ENCODE assay signal across 1 cellular context in genomic region chr15:31128919-31129768, GRCh38.
TF ChIP-seq lines count a peak whose summit lies in the region.

No MANE protein-coding gene starts in this region.

TF ChIP-seq in GM23338, 12 proteins besides CTCF, POLR2A, EP300 and RAD21 (continued from another document):
- TF ChIP-seq, protein P1, sequence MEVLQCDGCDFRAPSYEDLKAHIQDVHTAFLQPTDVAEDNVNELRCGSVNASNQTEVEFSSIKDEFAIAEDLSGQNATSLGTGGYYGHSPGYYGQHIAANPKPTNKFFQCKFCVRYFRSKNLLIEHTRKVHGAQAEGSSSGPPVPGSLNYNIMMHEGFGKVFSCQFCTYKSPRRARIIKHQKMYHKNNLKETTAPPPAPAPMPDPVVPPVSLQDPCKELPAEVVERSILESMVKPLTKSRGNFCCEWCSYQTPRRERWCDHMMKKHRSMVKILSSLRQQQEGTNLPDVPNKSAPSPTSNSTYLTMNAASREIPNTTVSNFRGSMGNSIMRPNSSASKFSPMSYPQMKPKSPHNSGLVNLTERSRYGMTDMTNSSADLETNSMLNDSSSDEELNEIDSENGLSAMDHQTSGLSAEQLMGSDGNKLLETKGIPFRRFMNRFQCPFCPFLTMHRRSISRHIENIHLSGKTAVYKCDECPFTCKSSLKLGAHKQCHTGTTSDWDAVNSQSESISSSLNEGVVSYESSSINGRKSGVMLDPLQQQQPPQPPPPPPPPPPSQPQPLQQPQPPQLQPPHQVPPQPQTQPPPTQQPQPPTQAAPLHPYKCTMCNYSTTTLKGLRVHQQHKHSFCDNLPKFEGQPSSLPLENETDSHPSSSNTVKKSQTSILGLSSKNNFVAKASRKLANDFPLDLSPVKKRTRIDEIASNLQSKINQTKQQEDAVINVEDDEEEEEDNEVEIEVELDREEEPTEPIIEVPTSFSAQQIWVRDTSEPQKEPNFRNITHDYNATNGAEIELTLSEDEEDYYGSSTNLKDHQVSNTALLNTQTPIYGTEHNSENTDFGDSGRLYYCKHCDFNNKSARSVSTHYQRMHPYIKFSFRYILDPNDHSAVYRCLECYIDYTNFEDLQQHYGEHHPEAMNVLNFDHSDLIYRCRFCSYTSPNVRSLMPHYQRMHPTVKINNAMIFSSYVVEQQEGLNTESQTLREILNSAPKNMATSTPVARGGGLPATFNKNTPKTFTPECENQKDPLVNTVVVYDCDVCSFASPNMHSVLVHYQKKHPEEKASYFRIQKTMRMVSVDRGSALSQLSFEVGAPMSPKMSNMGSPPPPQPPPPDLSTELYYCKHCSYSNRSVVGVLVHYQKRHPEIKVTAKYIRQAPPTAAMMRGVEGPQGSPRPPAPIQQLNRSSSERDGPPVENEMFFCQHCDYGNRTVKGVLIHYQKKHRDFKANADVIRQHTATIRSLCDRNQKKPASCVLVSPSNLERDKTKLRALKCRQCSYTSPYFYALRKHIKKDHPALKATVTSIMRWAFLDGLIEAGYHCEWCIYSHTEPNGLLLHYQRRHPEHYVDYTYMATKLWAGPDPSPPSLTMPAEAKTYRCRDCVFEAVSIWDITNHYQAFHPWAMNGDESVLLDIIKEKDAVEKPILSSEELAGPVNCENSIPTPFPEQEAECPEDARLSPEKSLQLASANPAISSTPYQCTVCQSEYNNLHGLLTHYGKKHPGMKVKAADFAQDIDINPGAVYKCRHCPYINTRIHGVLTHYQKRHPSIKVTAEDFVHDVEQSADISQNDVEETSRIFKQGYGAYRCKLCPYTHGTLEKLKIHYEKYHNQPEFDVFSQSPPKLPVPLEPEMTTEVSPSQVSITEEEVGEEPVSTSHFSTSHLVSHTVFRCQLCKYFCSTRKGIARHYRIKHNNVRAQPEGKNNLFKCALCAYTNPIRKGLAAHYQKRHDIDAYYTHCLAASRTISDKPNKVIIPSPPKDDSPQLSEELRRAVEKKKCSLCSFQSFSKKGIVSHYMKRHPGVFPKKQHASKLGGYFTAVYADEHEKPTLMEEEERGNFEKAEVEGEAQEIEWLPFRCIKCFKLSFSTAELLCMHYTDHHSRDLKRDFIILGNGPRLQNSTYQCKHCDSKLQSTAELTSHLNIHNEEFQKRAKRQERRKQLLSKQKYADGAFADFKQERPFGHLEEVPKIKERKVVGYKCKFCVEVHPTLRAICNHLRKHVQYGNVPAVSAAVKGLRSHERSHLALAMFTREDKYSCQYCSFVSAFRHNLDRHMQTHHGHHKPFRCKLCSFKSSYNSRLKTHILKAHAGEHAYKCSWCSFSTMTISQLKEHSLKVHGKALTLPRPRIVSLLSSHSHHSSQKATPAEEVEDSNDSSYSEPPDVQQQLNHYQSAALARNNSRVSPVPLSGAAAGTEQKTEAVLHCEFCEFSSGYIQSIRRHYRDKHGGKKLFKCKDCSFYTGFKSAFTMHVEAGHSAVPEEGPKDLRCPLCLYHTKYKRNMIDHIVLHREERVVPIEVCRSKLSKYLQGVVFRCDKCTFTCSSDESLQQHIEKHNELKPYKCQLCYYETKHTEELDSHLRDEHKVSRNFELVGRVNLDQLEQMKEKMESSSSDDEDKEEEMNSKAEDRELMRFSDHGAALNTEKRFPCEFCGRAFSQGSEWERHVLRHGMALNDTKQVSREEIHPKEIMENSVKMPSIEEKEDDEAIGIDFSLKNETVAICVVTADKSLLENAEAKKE (CRISPR knock-in tag; IDR thresholded peaks at IDR 0.05) = no peak
- TF ChIP-seq NANOG (IDR thresholded peaks at IDR 0.05; ENCODE audit: borderline replicate concordance) = no peak
- no peak for TF ChIP-seq EZH2 (IDR thresholded peaks at IDR 0.05; ENCODE audit: low read depth, unreplicated experiment)
- TF ChIP-seq ZNF331 (CRISPR knock-in tag; IDR thresholded peaks at IDR 0.05; ENCODE audit: low read depth) = no peak
- TF ChIP-seq CREB1 (CRISPR knock-in tag; IDR thresholded peaks at IDR 0.05; ENCODE audit: low read depth) = no peak
